14 cellular contexts compared by ENCODE assay signal in genomic region chr1:186799689-186800054, GRCh38. TPM values are rescaled to one million over a fixed set of nuclear protein-coding genes. Genes with fewer than 3 reads are reported as not detected.
DNase-seq lines count a peak whose midpoint lies in the region; ATAC-seq and TF ChIP-seq lines count a peak whose summit lies in the region.
"Had no signal": no experiment of that assay in that cellular context is flagged by ENCODE, and none has a peak within 500 bp of the region (broad histone marks: within the 10 kb centered on the region; RNA-seq: fewer than 3 reads in every experiment).

No MANE protein-coding gene starts in this region.

- H3K27ac ChIP-seq in lower lobe of right lung, result no peak overlapping the region

- H3K4me1 Mint-ChIP-seq in Calu3 (ENCODE audit: low read depth, unreplicated experiment), result no peaks in the 10 kb centered on the region
- H3K4me1 Mint-ChIP-seq: CD4-positive, CD25-positive, alpha-beta regulatory T cell; neural crest cell had no signal

- H3K4me3 Mint-ChIP-seq in Calu3 (ENCODE audit: low read depth, unreplicated experiment), result no peak overlapping the region
- H3K4me3 Mint-ChIP-seq: CD4-positive, CD25-positive, alpha-beta regulatory T cell; neural crest cell had no signal

- no peaks in the 10 kb centered on the region for H3K9me3 ChIP-seq in lower lobe of right lung

- H3K27ac Mint-ChIP-seq in Calu3 (ENCODE audit: unreplicated experiment), result no peak overlapping the region
- H3K27ac Mint-ChIP-seq: CD4-positive, CD25-positive, alpha-beta regulatory T cell had no signal

- no peaks in the 10 kb centered on the region for H3K27me3 ChIP-seq in lower lobe of right lung (ENCODE audit: low read depth)

- H3K4me1 ChIP-seq in lower lobe of right lung, result no peaks in the 10 kb centered on the region

- CTCF ChIA-PET in Calu3 (lab: Charles Lee), result no interaction called here

- intact Hi-C loops in lower lobe of right lung (cut with DNase I) (no loop called here), Calu3 (cut with micrococcal nuclease; ENCODE audit: unreplicated experiment) (loop anchor here (10.0 kb wide), 1 partner anchor 395 kb away; no protein-coding TSS in a partner anchor)

- TF ChIP-seq CTCF in lower lobe of right lung (IDR thresholded peaks at IDR 0.05) (no peak), Calu3 (IDR thresholded peaks at IDR 0.05; ENCODE audit: unreplicated experiment) (no peak)

- H3K4me3 ChIP-seq in lower lobe of right lung, result no peak overlapping the region
- H3K4me3 ChIP-seq: smooth muscle cell had no signal

- BruUV-seq in Calu3 (replicated peaks; lab: Mats Ljungman, UMichigan), result no TSS peak

- H3K27me3 Mint-ChIP-seq in Calu3 (ENCODE audit: unreplicated experiment), result no peaks in the 10 kb centered on the region
- H3K27me3 Mint-ChIP-seq: CD4-positive, CD25-positive, alpha-beta regulatory T cell had no signal

- peak; percentile 98 for ATAC-seq in GM18867 (IDR thresholded peaks at IDR 0.05; ENCODE audit: unreplicated experiment)
- peak; percentile 75 for ATAC-seq in GM21423 (IDR thresholded peaks at IDR 0.05; ENCODE audit: unreplicated experiment)
- peak; percentile 87 for ATAC-seq in HG02981 (IDR thresholded peaks at IDR 0.05; ENCODE audit: unreplicated experiment)
- peak; percentile 74 for ATAC-seq in HG03575 (IDR thresholded peaks at IDR 0.05; ENCODE audit: extremely low read depth, insufficient number of reproducible peaks, low FRiP score, unreplicated experiment)
- no peak for ATAC-seq in lower lobe of right lung
- ATAC-seq: left lobe of liver had no signal

- no peaks in the 10 kb centered on the region for H3K36me3 Mint-ChIP-seq in Calu3 (ENCODE audit: insufficient read depth, unreplicated experiment)
- H3K36me3 Mint-ChIP-seq: CD4-positive, CD25-positive, alpha-beta regulatory T cell had no signal

- H3K36me3 ChIP-seq in lower lobe of right lung, result no peaks in the 10 kb centered on the region

- H3K9me3 Mint-ChIP-seq in Calu3 (ENCODE audit: low read depth, unreplicated experiment), result no peaks in the 10 kb centered on the region
- H3K9me3 Mint-ChIP-seq: neural crest cell had no signal

- DNase-seq in mucosa of gallbladder (ENCODE audit: low spot score) (no peak), activated gamma-delta T cell treated with Interleukin-2 at 50 U/mL for 16 hours (no peak), lower lobe of right lung (no peak), Calu3 (no peak)
- DNase-seq: aorta; CD4-positive, CD25-positive, alpha-beta regulatory T cell; NCI-H510A had no signal

RNA-seq across cellular contexts. Expression of gene PLA2G4A, which starts 29.1 kb away (rescaled TPM):
- total RNA-seq in mucosa of gallbladder, result 11.0 TPM
- 10.1 TPM for total RNA-seq in lower lobe of right lung
- 29.8 and 36.0 TPM in 2 replicates for total RNA-seq in Calu3 (2022)
- total RNA-seq: CD4-positive, CD25-positive, alpha-beta regulatory T cell had no signal

Comparison
In these comparisons a context has a peak if more than half of its experiments do, and no peak if none do; other contexts are left out.
1. ATAC-seq: peak in GM18867 (single experiment), GM21423 (single experiment), HG02981 (single experiment) and HG03575 (single experiment); none in lower lobe of right lung (0 of 2).